In the genomic region with DNA sequence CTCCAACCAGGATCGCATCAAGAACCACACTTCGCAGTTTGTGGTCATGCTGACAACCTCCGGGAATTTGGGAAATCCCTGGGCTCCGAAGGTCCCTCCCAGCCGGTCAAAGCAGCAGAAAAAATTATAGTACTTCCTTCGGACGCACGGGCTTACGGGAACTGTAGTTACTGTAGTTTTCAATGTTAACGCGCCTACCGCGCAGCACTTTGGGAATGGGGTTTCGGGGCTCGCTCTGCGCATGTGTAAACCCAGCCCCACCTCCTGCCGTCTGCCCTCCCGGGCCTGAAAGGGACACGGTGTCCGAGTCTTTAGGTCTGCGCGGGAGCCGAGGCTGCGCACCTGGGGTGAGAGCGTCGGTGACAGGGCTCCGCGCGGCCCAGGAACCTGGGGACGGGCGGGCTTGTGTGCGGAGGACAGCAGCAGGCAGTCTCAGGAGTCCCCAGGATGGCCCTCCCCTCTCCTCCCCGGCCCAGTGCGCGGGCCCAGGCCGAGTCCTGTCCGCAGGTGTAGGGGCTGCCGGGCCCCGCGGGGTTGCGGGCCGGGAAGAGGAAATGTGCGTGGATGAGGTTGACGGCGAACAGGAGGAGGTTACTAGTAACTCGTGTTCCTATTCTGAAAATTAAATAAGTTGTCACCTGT, we compare ENCODE assay signal across 8 cellular contexts. TPM values are rescaled to one million over a fixed set of nuclear protein-coding genes. Genes with fewer than 3 reads are reported as not detected.
DNase-seq lines count a peak whose midpoint lies in the region; ATAC-seq and TF ChIP-seq lines count a peak whose summit lies in the region.
"Not testable (repeated sequence)": the region's sequence is repeated elsewhere in the genome, so short reads cannot be mapped to it uniquely, and the experiment has no call there.

TSS of gene ZNF658 (plus strand) at position 236 of the 642 bp plus-strand sequence. CDS start 2,837 bp downstream, outside the sequence.

- not testable (repeated sequence) for H3K27me3 ChIP-seq in SJSA1 (replicated peaks); mucosa of rectum (ENCODE audit: control insufficient read depth in 2 of 2, insufficient read depth in 2 of 2, low read length in 2 of 2)

- H3K27ac ChIP-seq in SJSA1; mucosa of rectum (ENCODE audit: low read depth in 2 of 2, low read length in 2 of 2): not testable (repeated sequence)

- H3K9me3 ChIP-seq in SJSA1 (replicated peaks); mucosa of rectum (ENCODE audit: control insufficient read depth in 2 of 2, low read length in 2 of 2): not testable (repeated sequence)

- H3K4me1 ChIP-seq in SJSA1 (replicated peaks); mucosa of rectum (ENCODE audit: control insufficient read depth in 2 of 2, insufficient read depth in 2 of 2, low read length in 2 of 2): not testable (repeated sequence)

- ATAC-seq in GM19397 (IDR thresholded peaks at IDR 0.05; ENCODE audit: unreplicated experiment) = peak; percentile 91
- peak; percentile 87 for ATAC-seq in HG03135 (IDR thresholded peaks at IDR 0.05; ENCODE audit: unreplicated experiment)

- DNase-seq in AG09309 (ENCODE audit: low read depth) = not testable (repeated sequence)
- DNase-seq in SJSA1 (ENCODE audit: low read depth in 1 of 2, low spot score in 2 of 2) = peak; percentile 66 to 82
- peak; percentile 57 for DNase-seq in activated naive CD4-positive, alpha-beta T cell treated with Interleukin-2 at 50 U/mL for 16 hours
- peak; percentile 93 for DNase-seq in fibroblast of pulmonary artery (ENCODE audit: low read depth)
- DNase-seq in stimulated activated CD4-positive, alpha-beta T cell treated with anti-CD3 and anti-CD28 coated beads, Interleukin-4, amount 100 ng/mL, for 1 hour = peak; percentile 65

- TF ChIP-seq CTCF in AG09309 (IDR thresholded peaks at IDR 0.05; ENCODE audit: control insufficient read depth, insufficient read depth, low read depth, low read length, missing control alignments); fibroblast of pulmonary artery (IDR thresholded peaks at IDR 0.05; ENCODE audit: low read length, missing control alignments): not testable (repeated sequence)

- H3K4me3 ChIP-seq in AG09309 (ENCODE audit: control insufficient read depth, low read depth, low read length) (peak within 1 kb of the TSS; percentile 42), SJSA1 (peak within 1 kb of the TSS; percentile 34), fibroblast of pulmonary artery (replicated peaks; ENCODE audit: low read depth, low read length) (peak within 1 kb of the TSS; percentile 54), mucosa of rectum (ENCODE audit: low read length in 2 of 2) (peak within 1 kb of the TSS; percentile 58 to 60)

- peak within 1 kb of the TSS; percentile 20 to 69 for H3K9ac ChIP-seq in mucosa of rectum (ENCODE audit: low read depth in 1 of 2, low read length in 2 of 2)

- H3K36me3 ChIP-seq in SJSA1; mucosa of rectum (ENCODE audit: control insufficient read depth in 2 of 2, insufficient read depth in 2 of 2, low read length in 2 of 2): not testable (repeated sequence)

RNA-seq across cellular contexts. Expression of gene ZNF658, which starts in this region (rescaled TPM):
- total RNA-seq in SJSA1 (2014; rRNA removed; shearing (Covaris generic)) = 1.2 and 2.5 TPM in 2 replicates
